In the genomic region with DNA sequence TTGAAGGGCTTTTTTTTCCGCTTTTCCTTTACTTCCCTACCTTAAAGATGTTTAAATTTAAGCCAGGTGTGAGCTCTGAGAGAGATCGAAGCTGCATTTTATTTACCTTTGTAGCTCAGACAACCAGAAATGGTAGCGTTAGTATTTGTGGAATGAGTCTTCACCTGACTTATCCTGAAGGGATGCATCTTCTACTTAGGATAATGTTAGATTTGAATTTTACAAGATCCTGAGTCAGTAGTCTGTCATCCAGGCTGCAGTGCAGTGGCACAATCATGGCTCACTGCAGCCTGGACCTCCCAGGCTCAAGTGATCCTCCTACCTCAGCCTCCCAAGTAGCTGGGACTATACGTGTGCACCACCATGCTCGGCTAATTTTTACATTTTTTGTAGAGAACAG, we compare ENCODE assay signal across 14 cellular contexts. TPM values are rescaled to one million over a fixed set of nuclear protein-coding genes. Genes with fewer than 3 reads are reported as not detected.
DNase-seq lines count a peak whose midpoint lies in the region; ATAC-seq and TF ChIP-seq lines count a peak whose summit lies in the region.
"Had no signal": no experiment of that assay in that cellular context is flagged by ENCODE, and none has a peak within 500 bp of the region (broad histone marks: within the 10 kb centered on the region; RNA-seq: fewer than 3 reads in every experiment).

No MANE protein-coding gene starts in this region.

- 94% methylated on average over 5 of the region's 5 CpGs for WGBS in prostate gland

- H3K36me3 Mint-ChIP-seq in CD4-positive, alpha-beta T cell (ENCODE audit: low read depth): no peaks in the 10 kb centered on the region
- H3K36me3 Mint-ChIP-seq in IgD-negative memory B cell: no peaks in the 10 kb centered on the region
- no peaks in the 10 kb centered on the region for H3K36me3 Mint-ChIP-seq in activated T-helper 2 cell treated with anti-CD3 and anti-CD28 coated beads, Interferon-gamma antibody, Interleukin-2, Interleukin-4, amounts not matched to agents 10 μg/mL and 5 μg/mL and 100 μg/mL, durations not matched to agents 14 hours and 24 hours and 36 hours (ENCODE audit: low read depth)
- H3K36me3 Mint-ChIP-seq in naive thymus-derived CD8-positive, alpha-beta T cell: no peaks in the 10 kb centered on the region

- peak overlapping the region; percentile 72 for H3K27ac ChIP-seq in CD4-positive, alpha-beta T cell (ENCODE audit: low read depth, low read length)
- no peak overlapping the region for H3K27ac ChIP-seq in prostate gland
- H3K27ac ChIP-seq: SK-N-MC had no signal

- no peak overlapping the region for H3K4me3 ChIP-seq in prostate gland

- peak overlapping the region; percentile 27 for H3K4me3 Mint-ChIP-seq in CD4-positive, alpha-beta T cell
- peak overlapping the region in 3 of 4 donors; percentile 58 to 83 (median 66) for H3K4me3 Mint-ChIP-seq in IgD-negative memory B cell
- peak overlapping the region; percentile 51 for H3K4me3 Mint-ChIP-seq in activated T-helper 2 cell treated with anti-CD3 and anti-CD28 coated beads, Interferon-gamma antibody, Interleukin-2, Interleukin-4, amounts not matched to agents 10 μg/mL and 5 μg/mL and 100 μg/mL, durations not matched to agents 14 hours and 24 hours and 36 hours (ENCODE audit: low read depth)
- H3K4me3 Mint-ChIP-seq in naive thymus-derived CD8-positive, alpha-beta T cell: peak overlapping the region in 9 of 10 donors; percentile 4 to 85 (median 46)

- no peaks in the 10 kb centered on the region for H3K27me3 Mint-ChIP-seq in CD4-positive, alpha-beta T cell
- H3K27me3 Mint-ChIP-seq in IgD-negative memory B cell: peaks cover 15% of the 10 kb centered on the region
- no peaks in the 10 kb centered on the region for H3K27me3 Mint-ChIP-seq in activated T-helper 2 cell treated with anti-CD3 and anti-CD28 coated beads, Interferon-gamma antibody, Interleukin-2, Interleukin-4, amounts not matched to agents 10 μg/mL and 5 μg/mL and 100 μg/mL, durations not matched to agents 14 hours and 24 hours and 36 hours (ENCODE audit: low read depth)
- H3K27me3 Mint-ChIP-seq in naive thymus-derived CD8-positive, alpha-beta T cell: no peaks in the 10 kb centered on the region

- TF ChIP-seq CTCF in CD4-positive, alpha-beta T cell (IDR thresholded peaks at IDR 0.05): no peak
- no peak for TF ChIP-seq CTCF in prostate gland (IDR thresholded peaks at IDR 0.05)

- no peaks in the 10 kb centered on the region for H3K9me3 Mint-ChIP-seq in CD4-positive, alpha-beta T cell
- no peaks in the 10 kb centered on the region for H3K9me3 Mint-ChIP-seq in IgD-negative memory B cell
- no peaks in the 10 kb centered on the region for H3K9me3 Mint-ChIP-seq in activated T-helper 2 cell treated with anti-CD3 and anti-CD28 coated beads, Interferon-gamma antibody, Interleukin-2, Interleukin-4, amounts not matched to agents 10 μg/mL and 5 μg/mL and 100 μg/mL, durations not matched to agents 14 hours and 24 hours and 36 hours
- no peaks in the 10 kb centered on the region for H3K9me3 Mint-ChIP-seq in naive thymus-derived CD8-positive, alpha-beta T cell

- H3K4me1 Mint-ChIP-seq in CD4-positive, alpha-beta T cell (ENCODE audit: low read depth): peaks cover 83% of the 10 kb centered on the region
- H3K4me1 Mint-ChIP-seq in IgD-negative memory B cell: peaks cover 48 to 67% (median 56%) of the 10 kb centered on the region in 3 donors
- peaks cover 66% of the 10 kb centered on the region for H3K4me1 Mint-ChIP-seq in activated T-helper 2 cell treated with anti-CD3 and anti-CD28 coated beads, Interferon-gamma antibody, Interleukin-2, Interleukin-4, amounts not matched to agents 10 μg/mL and 5 μg/mL and 100 μg/mL, durations not matched to agents 14 hours and 24 hours and 36 hours (ENCODE audit: low read depth)
- H3K4me1 Mint-ChIP-seq in naive thymus-derived CD8-positive, alpha-beta T cell: peaks cover 13 to 78% (median 64%) of the 10 kb centered on the region in 4 donors

- DNase-seq in CD4-positive, alpha-beta T cell: no peak
- no peak for DNase-seq in activated T-helper 2 cell treated with anti-CD3 and anti-CD28 coated beads, Interferon-gamma antibody, Interleukin-2, Interleukin-4, amounts not matched to agents 10 μg/mL and 5 μg/mL and 100 μg/mL, durations not matched to agents 14 hours and 24 hours and 36 hours (ENCODE audit: low spot score)
- DNase-seq in naive thymus-derived CD8-positive, alpha-beta T cell: no peak
- DNase-seq in mucosa of gallbladder (ENCODE audit: low spot score): no peak
- DNase-seq in GM03348 (ENCODE audit: low spot score): no peak
- DNase-seq in NCI-H2107 treated with DMSO at 0.1 percent for 48 hours (lab: John Stamatoyannopoulos, UW; ENCODE audit: unreplicated experiment): no peak
- DNase-seq in prostate gland (ENCODE audit: low spot score): no peak
- DNase-seq: activated CD4-positive, alpha-beta T cell treated with anti-CD3 and anti-CD28 coated beads, Interleukin-2, amount 50 U/mL, for 1 hour; COR-L47; left ventricle myocardium superior; NCI-H524 treated with DMSO at 0.1 percent for 48 hours had no signal

- CTCF ChIA-PET in CD4-positive, alpha-beta T cell (lab: Charles Lee): interaction anchor here (1.8 to 3.1 kb wide), 3 partner anchors 54 to 91 kb away, joined by 4 to 22 read pairs (median 9); no protein-coding TSS in a partner anchor

- peak overlapping the region; percentile 90 for H3K27ac Mint-ChIP-seq in CD4-positive, alpha-beta T cell
- H3K27ac Mint-ChIP-seq in IgD-negative memory B cell: peak overlapping the region; percentile 65 to 90 (median 77)
- peak overlapping the region; percentile 98 for H3K27ac Mint-ChIP-seq in activated T-helper 2 cell treated with anti-CD3 and anti-CD28 coated beads, Interferon-gamma antibody, Interleukin-2, Interleukin-4, amounts not matched to agents 10 μg/mL and 5 μg/mL and 100 μg/mL, durations not matched to agents 14 hours and 24 hours and 36 hours
- peak overlapping the region; percentile 83 to 100 (median 94) for H3K27ac Mint-ChIP-seq in naive thymus-derived CD8-positive, alpha-beta T cell

- no peak for ATAC-seq in CD4-positive, alpha-beta T cell (ENCODE audit: poor library complexity)
- ATAC-seq in naive thymus-derived CD8-positive, alpha-beta T cell: no peak

- no peaks in the 10 kb centered on the region for H3K36me3 ChIP-seq in prostate gland

- no peaks in the 10 kb centered on the region for H3K4me1 ChIP-seq in prostate gland (replicated peaks)

- no peaks in the 10 kb centered on the region for H3K9me3 ChIP-seq in CD4-positive, alpha-beta T cell (ENCODE audit: control insufficient read depth, low read length)
- H3K9me3 ChIP-seq in prostate gland: no peaks in the 10 kb centered on the region

- intact Hi-C loops in CD4-positive, alpha-beta T cell (cut with DNase I, micrococcal nuclease): loop anchor here in 1 of 2 experiments (10.0 kb wide), 1 partner anchor 46 kb away; no protein-coding TSS in a partner anchor
- intact Hi-C loops in activated T-helper 2 cell treated with anti-CD3 and anti-CD28 coated beads, Interferon-gamma antibody, Interleukin-2, Interleukin-4, amounts not matched to agents 10 μg/mL and 5 μg/mL and 100 μg/mL, durations not matched to agents 14 hours and 24 hours and 36 hours (cut with micrococcal nuclease): loop anchor here (5.0 to 10.0 kb wide), 2 partner anchors 166 to 374 kb away; no protein-coding TSS in a partner anchor
- intact Hi-C loops in prostate gland (cut with DNase I): no loop called here

- H3K27me3 ChIP-seq in CD4-positive, alpha-beta T cell (ENCODE audit: control insufficient read depth, insufficient read depth, low read length): no peaks in the 10 kb centered on the region
- H3K27me3 ChIP-seq in prostate gland (replicated peaks; ENCODE audit: insufficient read depth): no peaks in the 10 kb centered on the region

- POLR2A ChIA-PET in CD4-positive, alpha-beta T cell (lab: Charles Lee): interaction anchor here (0.9 to 21.5 kb wide), 12 partner anchors 11 to 91 kb away, joined by 3 to 502 read pairs (median 10); a partner anchor contains a TSS
- POLR2A ChIA-PET in naive thymus-derived CD8-positive, alpha-beta T cell (lab: Charles Lee): interaction anchor here (1.0 to 14.1 kb wide), 12 partner anchors 8 to 86 kb away, joined by 3 to 329 read pairs (median 4); a partner anchor contains a TSS

- no peak for TF ChIP-seq POLR2A in prostate gland (IDR thresholded peaks at IDR 0.05)

RNA-seq across cellular contexts. Expression of a gene that starts 26.2 kb away (rescaled TPM):
- total RNA-seq in CD4-positive, alpha-beta T cell: 1,000 to 10,000 TPM; 2,621 to 2,738 TPM
- polyA plus RNA-seq in IgD-negative memory B cell: 19,114 TPM
- 7,759 and 7,983 TPM in 2 replicates for total RNA-seq in activated T-helper 2 cell treated with anti-CD3 and anti-CD28 coated beads, Interferon-gamma antibody, Interleukin-2, Interleukin-4, amounts not matched to agents 10 μg/mL and 5 μg/mL and 100 μg/mL, durations not matched to agents 14 hours and 24 hours and 36 hours
- 1,000 to 10,000 TPM; 4,350 to 4,478 TPM for total RNA-seq in naive thymus-derived CD8-positive, alpha-beta T cell
- over 10,000 TPM; 23,903 to 30,039 (median 28,786) TPM for polyA plus RNA-seq in naive thymus-derived CD8-positive, alpha-beta T cell
- total RNA-seq in mucosa of gallbladder: 4,832 TPM
- 1,000 to 10,000 TPM; 1,116 to 1,330 TPM for total RNA-seq in prostate gland

RNA-seq across cellular contexts. Expression of a gene that starts 43.3 kb away (rescaled TPM):
- not detected for total RNA-seq in CD4-positive, alpha-beta T cell
- polyA plus RNA-seq in IgD-negative memory B cell: not detected
- not detected in 2 replicates for total RNA-seq in activated T-helper 2 cell treated with anti-CD3 and anti-CD28 coated beads, Interferon-gamma antibody, Interleukin-2, Interleukin-4, amounts not matched to agents 10 μg/mL and 5 μg/mL and 100 μg/mL, durations not matched to agents 14 hours and 24 hours and 36 hours
- not detected for total RNA-seq in naive thymus-derived CD8-positive, alpha-beta T cell
- polyA plus RNA-seq in naive thymus-derived CD8-positive, alpha-beta T cell: not detected
- total RNA-seq in mucosa of gallbladder (not detected), prostate gland (1 to 10 TPM in 1 of 2 donors, not detected in 1; 6.5 TPM)
- total RNA-seq: H1 had no signal
- polyA plus RNA-seq: H1 had no signal
